Comparison of ENCODE assay signal across 1 cellular context in genomic region chr6:33839399-33840063, GRCh38.
TF ChIP-seq lines count a peak whose summit lies in the region.

No MANE protein-coding gene starts in this region.

TF ChIP-seq in HCT116, 20 proteins besides CTCF, POLR2A, EP300 and RAD21:
- no peak for TF ChIP-seq MAX (IDR thresholded peaks at IDR 0.05)
TF ChIP-seq in HCT116: peak in this region for 0.
